15 cellular contexts compared by ENCODE assay signal in the genomic region with DNA sequence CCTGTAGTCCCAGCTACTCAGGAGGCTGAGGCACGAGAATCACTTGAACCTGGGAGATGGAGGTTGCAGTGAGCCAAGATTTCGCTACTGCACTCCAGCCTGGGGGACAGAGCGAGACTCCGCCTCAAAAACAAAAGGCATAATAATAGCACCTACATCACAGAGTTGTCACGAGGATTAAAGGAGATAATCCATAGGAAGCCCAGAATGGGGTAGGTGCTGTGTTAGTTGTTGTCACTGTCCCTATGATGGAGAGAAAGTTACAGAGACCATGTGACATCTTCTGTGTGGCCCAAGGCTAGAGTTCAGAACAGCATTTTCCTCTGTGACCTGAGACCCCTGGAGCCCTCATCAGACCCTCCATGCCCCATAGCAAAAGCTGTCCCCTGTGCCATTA. TPM values are rescaled to one million over a fixed set of nuclear protein-coding genes. Genes with fewer than 3 reads are reported as not detected.
"Had no signal": no experiment of that assay in that cellular context is flagged by ENCODE, and none has a peak within 500 bp of the region (broad histone marks: within the 10 kb centered on the region; RNA-seq: fewer than 3 reads in every experiment).

No MANE protein-coding gene starts in this region.

RNA-seq across cellular contexts. Expression of a gene that starts 7.4 kb away (rescaled TPM):
- total RNA-seq: activated B cell treated with CpG ODN at 0.5 μM for 24 hours; activated CD4-positive, alpha-beta memory T cell treated with anti-CD3 and anti-CD28 coated beads for 36 hours; activated CD4-positive, alpha-beta T cell treated with anti-CD3 and anti-CD28 coated beads, Interleukin-2, amount 10 ng/mL, durations not matched to agents 24 days and 14 days; activated CD8-positive, alpha-beta memory T cell treated with anti-CD3 and anti-CD28 coated beads for 36 hours; activated CD8-positive, alpha-beta T cell treated with anti-CD3 and anti-CD28 coated beads for 36 hours; activated naive CD4-positive, alpha-beta T cell treated with anti-CD3 and anti-CD28 coated beads for 36 hours; activated naive CD4-positive, alpha-beta T cell treated with anti-CD3 and anti-CD28 coated beads, Interleukin-2, amount 50 U/mL, for 72 hours; activated naive CD8-positive, alpha-beta T cell treated with anti-CD3 and anti-CD28 coated beads for 36 hours; activated T-cell treated with anti-CD3 and anti-CD28 coated beads, Interleukin-2, amount 50 U/mL, for 72 hours; activated T-helper 1 cell treated with anti-CD3 and anti-CD28 coated beads, Interleukin-12 subunit alpha, Interleukin-12 subunit beta, Interleukin-2, Interleukin-4 antibody, amounts not matched to agents 30 ng/mL and 10 ng/mL and 1 ng/mL, durations not matched to agents 14 hours and 24 hours and 36 hours; activated T-helper 17 cell treated with anti-CD3 and anti-CD28 coated beads, Interleukin-2, amount 50 U/mL, for 72 hours; astrocyte; bronchial epithelial cell; cardiac muscle cell; chondrocyte had no signal

RNA-seq across cellular contexts. Expression of a gene that starts 12.0 kb away (rescaled TPM):
- total RNA-seq: activated B cell treated with CpG ODN at 0.5 μM for 24 hours; activated CD4-positive, alpha-beta memory T cell treated with anti-CD3 and anti-CD28 coated beads for 36 hours; activated CD4-positive, alpha-beta T cell treated with anti-CD3 and anti-CD28 coated beads, Interleukin-2, amount 10 ng/mL, durations not matched to agents 24 days and 14 days; activated CD8-positive, alpha-beta memory T cell treated with anti-CD3 and anti-CD28 coated beads for 36 hours; activated CD8-positive, alpha-beta T cell treated with anti-CD3 and anti-CD28 coated beads for 36 hours; activated naive CD4-positive, alpha-beta T cell treated with anti-CD3 and anti-CD28 coated beads for 36 hours; activated naive CD4-positive, alpha-beta T cell treated with anti-CD3 and anti-CD28 coated beads, Interleukin-2, amount 50 U/mL, for 72 hours; activated naive CD8-positive, alpha-beta T cell treated with anti-CD3 and anti-CD28 coated beads for 36 hours; activated T-cell treated with anti-CD3 and anti-CD28 coated beads, Interleukin-2, amount 50 U/mL, for 72 hours; activated T-helper 1 cell treated with anti-CD3 and anti-CD28 coated beads, Interleukin-12 subunit alpha, Interleukin-12 subunit beta, Interleukin-2, Interleukin-4 antibody, amounts not matched to agents 30 ng/mL and 10 ng/mL and 1 ng/mL, durations not matched to agents 14 hours and 24 hours and 36 hours; activated T-helper 17 cell treated with anti-CD3 and anti-CD28 coated beads, Interleukin-2, amount 50 U/mL, for 72 hours; astrocyte; bronchial epithelial cell; cardiac muscle cell; chondrocyte had no signal

RNA-seq across cellular contexts. Expression of a gene that starts 25.7 kb away (rescaled TPM):
- total RNA-seq: activated CD4-positive, alpha-beta T cell treated with anti-CD3 and anti-CD28 coated beads, Interleukin-2, amount 10 ng/mL, durations not matched to agents 24 days and 14 days; activated CD8-positive, alpha-beta memory T cell treated with anti-CD3 and anti-CD28 coated beads for 36 hours; activated CD8-positive, alpha-beta T cell treated with anti-CD3 and anti-CD28 coated beads for 36 hours; activated naive CD4-positive, alpha-beta T cell treated with anti-CD3 and anti-CD28 coated beads for 36 hours; activated naive CD4-positive, alpha-beta T cell treated with anti-CD3 and anti-CD28 coated beads, Interleukin-2, amount 50 U/mL, for 72 hours; activated T-helper 17 cell treated with anti-CD3 and anti-CD28 coated beads, Interleukin-2, amount 50 U/mL, for 72 hours; astrocyte; bronchial epithelial cell; cardiac muscle cell; chondrocyte had no signal
